In the genomic region with DNA sequence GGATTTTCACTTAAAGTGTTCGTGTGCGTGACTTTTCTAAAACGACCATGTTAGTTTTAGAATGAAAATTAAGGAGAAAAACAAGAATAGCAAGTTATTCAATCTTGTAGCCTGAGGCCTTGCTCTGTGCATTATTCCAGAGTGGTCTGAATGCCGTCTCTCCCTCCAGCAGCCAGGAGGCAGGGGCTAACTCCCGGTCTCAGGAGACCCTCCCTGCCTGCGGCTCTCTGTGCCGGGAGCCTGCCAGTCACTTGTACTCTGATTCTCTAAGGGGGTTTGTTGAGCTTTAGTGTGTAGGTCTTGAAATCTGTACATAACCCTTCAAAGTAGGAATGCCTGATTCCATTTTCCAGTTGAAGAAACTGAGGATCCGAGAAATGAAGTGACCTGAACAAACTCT, we compare ENCODE assay signal across 30 cellular contexts.
"Had no signal": no experiment of that assay in that cellular context is flagged by ENCODE, and none has a peak within 500 bp of the region (broad histone marks: within the 10 kb centered on the region; RNA-seq: fewer than 3 reads in every experiment).

No MANE protein-coding gene starts in this region.

- H3K36me3 ChIP-seq: WERI-Rb-1 had no signal

- H3K27ac ChIP-seq: body of pancreas, PC-9, WERI-Rb-1 had no signal

- H3K36me3 Mint-ChIP-seq: activated naive CD4-positive, alpha-beta T cell treated with anti-CD3 and anti-CD28 coated beads, Interleukin-2, amount 50 U/mL, for 24 hours; activated naive CD8-positive, alpha-beta T cell treated with anti-CD3 and anti-CD28 coated beads, Interleukin-2, amount 10 ng/mL, durations not matched to agents 7 days and 5 days had no signal

- H2AFZ ChIP-seq: PC-9 had no signal

- H3K9me3 ChIP-seq: body of pancreas had no signal

- H3K27ac Mint-ChIP-seq: activated CD4-positive, alpha-beta T cell treated with anti-CD3 and anti-CD28 coated beads, Interleukin-2, amount 10 ng/mL, durations not matched to agents 7 days and 5 days; activated CD8-positive, alpha-beta T cell treated with anti-CD3 and anti-CD28 coated beads, Interleukin-2, amount 10 ng/mL, durations not matched to agents 7 days and 5 days; activated naive CD4-positive, alpha-beta T cell treated with anti-CD3 and anti-CD28 coated beads, Interleukin-2, amount 50 U/mL, for 24 hours; activated naive CD8-positive, alpha-beta T cell treated with anti-CD3 and anti-CD28 coated beads, Interleukin-2, amount 10 ng/mL, durations not matched to agents 7 days and 5 days; activated T-cell treated with anti-CD3 and anti-CD28 coated beads, Interleukin-2, amount 50 U/mL, for 24 hours; activated T-helper 2 cell treated with anti-CD3 and anti-CD28 coated beads, Interferon-gamma antibody, Interleukin-2, Interleukin-4, amounts not matched to agents 10 μg/mL and 5 μg/mL and 100 μg/mL, durations not matched to agents 14 hours and 24 hours and 36 hours had no signal

- H3K4me2 ChIP-seq: PC-9 had no signal

- ATAC-seq: activated CD8-positive, alpha-beta T cell treated with anti-CD3 and anti-CD28 coated beads, Interleukin-2, amount 10 ng/mL, durations not matched to agents 7 days and 5 days; body of pancreas had no signal

- H3K4me3 Mint-ChIP-seq: activated CD4-positive, alpha-beta T cell treated with anti-CD3 and anti-CD28 coated beads, Interleukin-2, amount 10 ng/mL, durations not matched to agents 7 days and 5 days; activated CD8-positive, alpha-beta T cell treated with anti-CD3 and anti-CD28 coated beads, Interleukin-2, amount 10 ng/mL, durations not matched to agents 7 days and 5 days; activated naive CD4-positive, alpha-beta T cell treated with anti-CD3 and anti-CD28 coated beads, Interleukin-2, amount 50 U/mL, for 24 hours; activated naive CD8-positive, alpha-beta T cell treated with anti-CD3 and anti-CD28 coated beads, Interleukin-2, amount 10 ng/mL, durations not matched to agents 7 days and 5 days; activated T-cell treated with anti-CD3 and anti-CD28 coated beads, Interleukin-2, amount 50 U/mL, for 24 hours had no signal

- H3K27me3 Mint-ChIP-seq: activated CD4-positive, alpha-beta T cell treated with anti-CD3 and anti-CD28 coated beads, Interleukin-2, amount 10 ng/mL, durations not matched to agents 7 days and 5 days; activated naive CD4-positive, alpha-beta T cell treated with anti-CD3 and anti-CD28 coated beads, Interleukin-2, amount 50 U/mL, for 24 hours; activated naive CD8-positive, alpha-beta T cell treated with anti-CD3 and anti-CD28 coated beads, Interleukin-2, amount 10 ng/mL, durations not matched to agents 7 days and 5 days had no signal

- DNase-seq: activated CD4-positive, alpha-beta T cell treated with anti-CD3 and anti-CD28 coated beads for 1 hour; activated CD4-positive, alpha-beta T cell treated with anti-CD3 and anti-CD28 coated beads, Interleukin-2, amount 10 ng/mL, durations not matched to agents 7 days and 5 days; activated CD4-positive, alpha-beta T cell treated with anti-CD3 and anti-CD28 coated beads, Interleukin-2, amount 50 U/mL, for 48 hours; activated CD4-positive, CD25-positive, alpha-beta regulatory T cell; activated CD8-positive, alpha-beta T cell treated with anti-CD3 and anti-CD28 coated beads, Interleukin-2, amount 10 ng/mL, durations not matched to agents 7 days and 5 days; activated gamma-delta T cell; activated naive CD4-positive, alpha-beta T cell treated with Interleukin-2 at 50 U/mL for 16 hours; activated naive CD8-positive, alpha-beta T cell treated with anti-CD3 and anti-CD28 coated beads, Interleukin-2, amount 10 ng/mL, durations not matched to agents 7 days and 5 days; activated T-cell treated with anti-CD3 and anti-CD28 coated beads, Interleukin-2, amount 50 U/mL, for 24 hours; body of pancreas; caudate nucleus; Kasumi-1; KG1; MG63; NCI-H1048; NCI-H1105 treated with DMSO at 0.1 percent for 48 hours; NCI-H1436; NCI-H1694; NCI-H1930; NCI-H2081 treated with DMSO at 0.1 percent for 48 hours; NCI-H345; NCI-H524 treated with DMSO at 0.1 percent for 48 hours; NK-92 treated with Interleukin-12 subunit alpha and Interleukin-12 subunit beta, amount 100 ng/mL, for 24 hours; PC-9; Right ventricle myocardium superior; SW 1271; T1000; WERI-Rb-1 had no signal

- H3K9me3 Mint-ChIP-seq: activated naive CD4-positive, alpha-beta T cell treated with anti-CD3 and anti-CD28 coated beads, Interleukin-2, amount 50 U/mL, for 24 hours; activated naive CD8-positive, alpha-beta T cell treated with anti-CD3 and anti-CD28 coated beads, Interleukin-2, amount 10 ng/mL, durations not matched to agents 7 days and 5 days; activated T-cell treated with anti-CD3 and anti-CD28 coated beads, Interleukin-2, amount 50 U/mL, for 24 hours; activated T-helper 2 cell treated with anti-CD3 and anti-CD28 coated beads, Interferon-gamma antibody, Interleukin-2, Interleukin-4, amounts not matched to agents 10 μg/mL and 5 μg/mL and 100 μg/mL, durations not matched to agents 14 hours and 24 hours and 36 hours had no signal

- H3K4me1 ChIP-seq: body of pancreas had no signal

- H3K4me3 ChIP-seq: body of pancreas, MG63, PC-9 had no signal

- H3K27me3 ChIP-seq: body of pancreas, MG63 had no signal

- H3K4me1 Mint-ChIP-seq: activated CD4-positive, alpha-beta T cell treated with anti-CD3 and anti-CD28 coated beads, Interleukin-2, amount 10 ng/mL, durations not matched to agents 7 days and 5 days; activated naive CD4-positive, alpha-beta T cell treated with anti-CD3 and anti-CD28 coated beads, Interleukin-2, amount 50 U/mL, for 24 hours; activated naive CD8-positive, alpha-beta T cell treated with anti-CD3 and anti-CD28 coated beads, Interleukin-2, amount 10 ng/mL, durations not matched to agents 7 days and 5 days had no signal
